ENCODE assay signal across 31 cellular contexts in genomic region chr16:28546626-28547025, GRCh38. TPM values are rescaled to one million over a fixed set of nuclear protein-coding genes. Genes with fewer than 3 reads are reported as not detected.
"Had no signal": no experiment of that assay in that cellular context is flagged by ENCODE, and none has a peak within 500 bp of the region (broad histone marks: within the 10 kb centered on the region; RNA-seq: fewer than 3 reads in every experiment).

No MANE protein-coding gene starts in this region.

- H3K27ac ChIP-seq: stomach, suprapubic skin, testis, thoracic aorta, tibial artery, tibial nerve, transverse colon, upper lobe of left lung, upper lobe of right lung, uterus, vagina had no signal

- H3K4me3 ChIP-seq: stomach, suprapubic skin, testis, thoracic aorta, tibial artery, tibial nerve, transverse colon, upper lobe of left lung, upper lobe of right lung, uterus, vagina had no signal

- H3K36me3 Mint-ChIP-seq: stimulated activated effector memory CD8-positive, alpha-beta T cell treated with anti-CD3 and anti-CD28 coated beads, Interleukin-12 subunit alpha, Interleukin-12 subunit beta, amount 100 ng/mL, for 72 hours; stimulated activated memory B cell treated with anti-CD40 and anti-IgM and Interleukin-4, amounts not matched to agents 10 μg/mL and 1 μg/mL and 100 μg/mL, for 72 hours; stimulated activated naive B cell treated with anti-CD40 and anti-IgM and Interleukin-4, amounts not matched to agents 10 μg/mL and 1 μg/mL and 100 μg/mL, for 72 hours; type B pancreatic cell had no signal

- H3K4me1 ChIP-seq: tibial artery, tibial nerve, upper lobe of left lung, upper lobe of right lung, uterus, vagina had no signal

- H3K27ac Mint-ChIP-seq: stimulated activated effector memory CD8-positive, alpha-beta T cell treated with anti-CD3 and anti-CD28 coated beads, Interleukin-12 subunit alpha, Interleukin-12 subunit beta, amount 100 ng/mL, for 72 hours; stimulated activated memory B cell treated with anti-CD40 and anti-IgM and Interleukin-4, amounts not matched to agents 10 μg/mL and 1 μg/mL and 100 μg/mL, for 72 hours; stimulated activated naive B cell treated with anti-CD40 and anti-IgM and Interleukin-4, amounts not matched to agents 10 μg/mL and 1 μg/mL and 100 μg/mL, for 72 hours; stimulated activated naive CD8-positive, alpha-beta T cell treated with anti-CD3 and anti-CD28 coated beads, Interleukin-15, amount 100 ng/mL, for 72 hours; stimulated activated naive CD8-positive, alpha-beta T cell treated with anti-CD3 and anti-CD28 coated beads, Interleukin-15, Interleukin-2, amounts not matched to agents 100 ng/mL and 50 ng/mL, for 24 hours; type B pancreatic cell had no signal

- H3K9me3 ChIP-seq: stomach, suprapubic skin, testis, thoracic aorta, tibial artery, tibial nerve, transverse colon, upper lobe of left lung, upper lobe of right lung, uterus, vagina had no signal

- H3K4me3 Mint-ChIP-seq: stimulated activated effector memory CD8-positive, alpha-beta T cell treated with anti-CD3 and anti-CD28 coated beads, Interleukin-12 subunit alpha, Interleukin-12 subunit beta, amount 100 ng/mL, for 72 hours; stimulated activated memory B cell treated with anti-CD40 and anti-IgM and Interleukin-4, amounts not matched to agents 10 μg/mL and 1 μg/mL and 100 μg/mL, for 72 hours; stimulated activated naive B cell treated with anti-CD40 and anti-IgM and Interleukin-4, amounts not matched to agents 10 μg/mL and 1 μg/mL and 100 μg/mL, for 72 hours; stimulated activated naive CD8-positive, alpha-beta T cell treated with anti-CD3 and anti-CD28 coated beads, Interleukin-15, amount 100 ng/mL, for 72 hours; stimulated activated naive CD8-positive, alpha-beta T cell treated with anti-CD3 and anti-CD28 coated beads, Interleukin-15, Interleukin-2, amounts not matched to agents 100 ng/mL and 50 ng/mL, for 24 hours; type B pancreatic cell had no signal

- H3K27me3 ChIP-seq: suprapubic skin, testis, transverse colon, upper lobe of left lung, upper lobe of right lung, uterus, vagina had no signal

- H3K4me1 Mint-ChIP-seq: stimulated activated effector memory CD8-positive, alpha-beta T cell treated with anti-CD3 and anti-CD28 coated beads, Interleukin-12 subunit alpha, Interleukin-12 subunit beta, amount 100 ng/mL, for 72 hours had no signal

- H3K9me3 Mint-ChIP-seq: stimulated activated effector memory CD8-positive, alpha-beta T cell treated with anti-CD3 and anti-CD28 coated beads, Interleukin-12 subunit alpha, Interleukin-12 subunit beta, amount 100 ng/mL, for 72 hours; stimulated activated memory B cell treated with anti-CD40 and anti-IgM and Interleukin-4, amounts not matched to agents 10 μg/mL and 1 μg/mL and 100 μg/mL, for 72 hours; stimulated activated naive B cell treated with anti-CD40 and anti-IgM and Interleukin-4, amounts not matched to agents 10 μg/mL and 1 μg/mL and 100 μg/mL, for 72 hours; stimulated activated naive CD8-positive, alpha-beta T cell treated with anti-CD3 and anti-CD28 coated beads, Interleukin-15, amount 100 ng/mL, for 72 hours; stimulated activated naive CD8-positive, alpha-beta T cell treated with anti-CD3 and anti-CD28 coated beads, Interleukin-15, Interleukin-2, amounts not matched to agents 100 ng/mL and 50 ng/mL, for 24 hours; type B pancreatic cell had no signal

- H3K27me3 Mint-ChIP-seq: stimulated activated naive CD8-positive, alpha-beta T cell treated with anti-CD3 and anti-CD28 coated beads, Interleukin-15, amount 100 ng/mL, for 72 hours; stimulated activated naive CD8-positive, alpha-beta T cell treated with anti-CD3 and anti-CD28 coated beads, Interleukin-15, Interleukin-2, amounts not matched to agents 100 ng/mL and 50 ng/mL, for 24 hours had no signal

- DNase-seq: stimulated activated CD4-positive, alpha-beta T cell treated with anti-CD3 and anti-CD28 coated beads, Interleukin-2, amount 100 ng/mL, for 24 hours; stimulated activated CD4-positive, alpha-beta T cell treated with anti-CD3 and anti-CD28 coated beads, Interleukin-2, amount 100 ng/mL, for 48 hours; stimulated activated CD4-positive, alpha-beta T cell treated with anti-CD3 and anti-CD28 coated beads, Interleukin-4, amount 100 ng/mL, for 24 hours; stimulated activated CD4-positive, alpha-beta T cell treated with anti-CD3 and anti-CD28 coated beads, Interleukin-4, amount 100 ng/mL, for 4 hours; stimulated activated CD8-positive, alpha-beta memory T cell treated with anti-CD3 and anti-CD28 coated beads, Interleukin-4, amount 100 ng/mL, for 48 hours; stimulated activated naive B cell treated with anti-CD40 and anti-IgM and Interleukin-4, amounts not matched to agents 10 μg/mL and 1 μg/mL and 100 μg/mL, for 72 hours; stimulated activated naive CD4-positive, alpha-beta T cell; stimulated activated naive CD4-positive, alpha-beta T cell treated with Interleukin-2 at 50 U/mL for 16 hours; stimulated activated naive CD8-positive, alpha-beta T cell treated with anti-CD3 and anti-CD28 coated beads, Interleukin-15, amount 100 ng/mL, for 72 hours; stimulated activated naive CD8-positive, alpha-beta T cell treated with anti-CD3 and anti-CD28 coated beads, Interleukin-15, Interleukin-2, amounts not matched to agents 100 U/mL and 50 U/mL, for 24 hours; stomach; substantia nigra; testis; tibial artery; transverse colon; trophoblast cell; upper lobe of left lung; upper lobe of right lung; uterus had no signal

- H3K36me3 ChIP-seq: stomach, suprapubic skin, thoracic aorta, tibial artery, tibial nerve, transverse colon, upper lobe of left lung, upper lobe of right lung, uterus, vagina had no signal

RNA-seq across cellular contexts. Expression of gene IL27, which starts 40.0 kb away (rescaled TPM):
- total RNA-seq: stomach, subcutaneous adipose tissue, temporal lobe, tibial nerve, transverse colon, upper lobe of right lung, ureter, urinary bladder, uterus, vagina had no signal

RNA-seq across cellular contexts. Expression of gene SULT1A2, which starts 50.2 kb away (rescaled TPM):
- total RNA-seq: suprapubic skin, thoracic aorta, vagina had no signal
